In the genomic region with DNA sequence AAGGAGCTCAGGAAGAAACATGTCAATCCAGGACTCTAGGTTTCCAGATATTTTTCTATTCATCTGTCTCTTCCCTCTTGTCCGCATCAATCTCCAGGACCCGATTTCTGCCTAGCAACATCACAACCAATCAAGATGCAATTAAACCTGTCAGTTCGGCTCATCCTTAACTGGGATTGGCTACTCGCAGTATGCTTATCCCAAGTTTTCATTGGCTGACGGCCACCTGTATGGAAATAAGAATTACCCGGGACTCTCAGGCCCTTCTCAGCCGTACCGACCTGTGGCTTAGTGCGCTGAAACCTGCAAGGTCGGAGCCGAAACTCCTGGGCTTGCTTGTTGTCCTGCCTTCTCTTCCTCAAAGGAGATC, we compare ENCODE assay signal across 8 cellular contexts. TPM values are rescaled to one million over a fixed set of nuclear protein-coding genes. Genes with fewer than 3 reads are reported as not detected.
DNase-seq lines count a peak whose midpoint lies in the region; ATAC-seq, FAIRE-seq and TF ChIP-seq lines count a peak whose summit lies in the region.

No MANE protein-coding gene starts in this region.

- H3K9me3 ChIP-seq in BE2C: no peaks in the 10 kb centered on the region

- no peak overlapping the region for H3K4me3 ChIP-seq in BE2C (ENCODE audit: low read depth, low read length)

- no peaks in the 10 kb centered on the region for H3K36me3 ChIP-seq in BE2C

- in situ Hi-C loops in T47D (cut with HindIII; ENCODE audit: low pct_unique_long_range_greater_than_20kb, low sequenced_read_pairs): no loop called here

- DNase-seq in BE2C (peak; percentile 80), H54 (ENCODE audit: insufficient read length, low spot score) (peak; percentile 93), NCI-H446 treated with DMSO at 0.1 percent for 48 hours (lab: John Stamatoyannopoulos, UW) (peak; percentile 56), T47D (ENCODE audit: low read depth in 1 of 2, low spot score in 1 of 2) (peak; percentile 99 to 100), iPS DF 4.7 (ENCODE audit: extremely low read depth, low spot score) (peak; percentile 91), renal cortical epithelial cell (ENCODE audit: low read depth) (peak; percentile 93)

- no peak for TF ChIP-seq POLR2A in H54 (IDR thresholded peaks at IDR 0.05; ENCODE audit: low read depth, low read length)

- FAIRE-seq in H54 (lab: Jason Lieb, UNC): peak; percentile 97

- H3K27me3 ChIP-seq in BE2C: peaks cover 15% of the 10 kb centered on the region

- no peak for TF ChIP-seq CTCF in BE2C (IDR thresholded peaks at IDR 0.05; ENCODE audit: low read depth, low read length)

- no peak for ATAC-seq in GM18870 (IDR thresholded peaks at IDR 0.05; ENCODE audit: unreplicated experiment)
- no peak for ATAC-seq in HG03139 (IDR thresholded peaks at IDR 0.05; ENCODE audit: unreplicated experiment)

- H3K4me1 ChIP-seq in BE2C: peaks cover 8% of the 10 kb centered on the region

RNA-seq across cellular contexts. Expression of a gene that starts 20.4 kb away (rescaled TPM):
- 529 TPM for polyA plus RNA-seq in BE2C (2012; ENCODE audit: insufficient read depth, insufficient read length, low read depth)
- total RNA-seq in renal cortical epithelial cell: 102 and 104 TPM in 2 replicates

RNA-seq across cellular contexts. Expression of a gene that starts 31.0 kb away (rescaled TPM):
- 13.1 TPM for polyA plus RNA-seq in BE2C (2012; ENCODE audit: insufficient read depth, insufficient read length, low read depth)
- total RNA-seq in renal cortical epithelial cell: 70.5 and 129 TPM in 2 replicates

RNA-seq across cellular contexts. Expression of a gene that starts 55.5 kb away (rescaled TPM):
- polyA plus RNA-seq in BE2C (2012; ENCODE audit: insufficient read depth, insufficient read length, low read depth): not detected
- total RNA-seq in renal cortical epithelial cell: not detected in 2 replicates
